In the genomic region with DNA sequence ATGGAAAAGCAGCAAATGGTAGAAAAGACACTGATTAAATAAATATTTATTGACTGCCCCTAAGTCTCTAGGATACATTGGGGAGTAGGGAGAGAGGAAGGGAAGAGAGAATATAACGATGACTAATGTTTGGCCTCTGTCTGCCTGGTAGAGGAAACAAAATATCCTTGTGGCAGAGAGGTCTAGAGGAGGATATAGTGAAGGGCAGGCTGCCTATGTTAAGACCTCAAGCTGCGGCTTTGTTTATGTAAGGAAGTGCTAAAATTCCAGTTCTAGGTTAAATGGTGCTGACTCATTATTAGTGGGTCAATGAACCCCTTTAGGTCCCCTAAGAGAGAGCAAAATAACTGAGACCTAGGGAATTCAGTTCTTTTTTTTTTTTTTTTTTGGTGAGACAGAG, we compare ENCODE assay signal across 18 cellular contexts.
DNase-seq lines count a peak whose midpoint lies in the region; FAIRE-seq and TF ChIP-seq lines count a peak whose summit lies in the region.
"Had no signal": no experiment of that assay in that cellular context is flagged by ENCODE, and none has a peak within 500 bp of the region (broad histone marks: within the 10 kb centered on the region; RNA-seq: fewer than 3 reads in every experiment).

No MANE protein-coding gene starts in this region.

- H3K79me2 ChIP-seq in SK-N-SH (ENCODE audit: insufficient read depth) (no peaks in the 10 kb centered on the region), fibroblast of lung (ENCODE audit: control insufficient read depth, insufficient read depth, low read length) (no peaks in the 10 kb centered on the region), neural progenitor cell (ENCODE audit: low read depth) (no peaks in the 10 kb centered on the region)

- TF ChIP-seq CTCF in SK-N-SH (IDR thresholded peaks at IDR 0.05): no peak
- no peak for TF ChIP-seq CTCF in fibroblast of lung (conservative IDR thresholded peaks at IDR 0.05 in 1 of 2, IDR thresholded peaks at IDR 0.05 in 1 of 2; ENCODE audit: low read depth in 1 of 2, low read length in 2 of 2)
- no peak for TF ChIP-seq CTCF in neural progenitor cell (IDR thresholded peaks at IDR 0.05)
- TF ChIP-seq CTCF in uterus (IDR thresholded peaks at IDR 0.05): no peak

- H3K27ac Mint-ChIP-seq in neural progenitor cell: peak overlapping the region; percentile 53
- H3K27ac Mint-ChIP-seq: activated naive CD8-positive, alpha-beta T cell; B cell; stimulated activated naive B cell treated with anti-CD40 and anti-IgM and Interleukin-4, amounts not matched to agents 10 μg/mL and 1 μg/mL and 100 μg/mL, for 72 hours had no signal

- POLR2A ChIA-PET in SK-N-SH (lab: Yijun Ruan, JAX): no interaction called here

- H2AFZ ChIP-seq in SK-N-SH (ENCODE audit: low read depth): no peak overlapping the region
- no peak overlapping the region for H2AFZ ChIP-seq in fibroblast of lung (ENCODE audit: low read length)
- H2AFZ ChIP-seq in neural progenitor cell (replicated peaks): no peak overlapping the region

- H3K36me3 ChIP-seq in SK-N-SH (replicated peaks in 1 of 2; ENCODE audit: control insufficient read depth in 1 of 2, insufficient read depth in 2 of 2, low read length in 1 of 2) (no peaks in the 10 kb centered on the region), fibroblast of lung (ENCODE audit: control insufficient read depth, insufficient read depth, low read length) (no peaks in the 10 kb centered on the region), neural progenitor cell (no peaks in the 10 kb centered on the region), uterus (no peaks in the 10 kb centered on the region)
- H3K36me3 ChIP-seq: gastroesophageal sphincter had no signal

- H3K27me3 ChIP-seq in SK-N-SH (ENCODE audit: insufficient read depth): no peaks in the 10 kb centered on the region
- H3K27me3 ChIP-seq in fibroblast of lung (ENCODE audit: control insufficient read depth, insufficient read depth, low read length): no peaks in the 10 kb centered on the region
- no peaks in the 10 kb centered on the region for H3K27me3 ChIP-seq in neural progenitor cell
- no peaks in the 10 kb centered on the region for H3K27me3 ChIP-seq in uterus
- H3K27me3 ChIP-seq: gastroesophageal sphincter had no signal

- no peaks in the 10 kb centered on the region for H3K27me3 Mint-ChIP-seq in neural progenitor cell (ENCODE audit: insufficient read depth, low read depth)
- H3K27me3 Mint-ChIP-seq: activated naive CD8-positive, alpha-beta T cell; stimulated activated naive B cell treated with anti-CD40 and anti-IgM and Interleukin-4, amounts not matched to agents 10 μg/mL and 1 μg/mL and 100 μg/mL, for 72 hours had no signal

- H3F3A ChIP-seq in SK-N-SH (replicated peaks; ENCODE audit: insufficient read depth): peaks cover 7% of the 10 kb centered on the region
- no peaks in the 10 kb centered on the region for H3F3A ChIP-seq in neural progenitor cell (ENCODE audit: low read depth)

- CTCF ChIA-PET in SK-N-SH (lab: Yijun Ruan, JAX): no interaction called here

- H3K27ac ChIP-seq in SK-N-SH (ENCODE audit: low read depth in 2 of 2, low read length in 1 of 2): peak overlapping the region in 1 of 2 experiments; percentile 56; a peak in 2 of 4 replicates
- no peak overlapping the region for H3K27ac ChIP-seq in fibroblast of lung (ENCODE audit: insufficient read depth, low read length)
- no peak overlapping the region for H3K27ac ChIP-seq in neural progenitor cell
- no peak overlapping the region for H3K27ac ChIP-seq in uterus
- H3K27ac ChIP-seq in caudate nucleus (ENCODE audit: low read depth, low read length): no peak overlapping the region
- H3K27ac ChIP-seq: coronary artery, gastroesophageal sphincter had no signal

- H3K9ac ChIP-seq in SK-N-SH: no peak overlapping the region
- H3K9ac ChIP-seq in fibroblast of lung (ENCODE audit: insufficient read depth, low read length): no peak overlapping the region
- no peak overlapping the region for H3K9ac ChIP-seq in neural progenitor cell

- TF ChIP-seq EP300 in SK-N-SH (IDR thresholded peaks at IDR 0.05; ENCODE audit: borderline replicate concordance in 1 of 2, low read depth in 1 of 2, low read length in 1 of 2): no peak

- peak; percentile 95 for FAIRE-seq in G401.6 (lab: Jason Lieb, UNC)
- FAIRE-seq: H1, keratinocyte had no signal

- H3K4me2 ChIP-seq in SK-N-SH (no peak overlapping the region), fibroblast of lung (ENCODE audit: extremely low read depth, insufficient read depth, low read length) (no peak overlapping the region), neural progenitor cell (no peak overlapping the region)

- H3K36me3 Mint-ChIP-seq in neural progenitor cell: peaks cover 14% of the 10 kb centered on the region
- H3K36me3 Mint-ChIP-seq: activated naive CD8-positive, alpha-beta T cell; stimulated activated naive B cell treated with anti-CD40 and anti-IgM and Interleukin-4, amounts not matched to agents 10 μg/mL and 1 μg/mL and 100 μg/mL, for 72 hours had no signal

- DNase-seq in SK-N-SH: no peak
- peak; percentile 60 to 78 for DNase-seq in fibroblast of lung (ENCODE audit: low read depth in 2 of 2)
- DNase-seq in neural progenitor cell (ENCODE audit: low spot score): peak; percentile 7
- no peak for DNase-seq in stimulated activated CD4-positive, alpha-beta T cell treated with anti-CD3 and anti-CD28 coated beads, Interleukin-2, amount 100 ng/mL, for 24 hours
- no peak for DNase-seq in uterus
- DNase-seq in stimulated activated CD8-positive, alpha-beta memory T cell treated with anti-CD3 and anti-CD28 coated beads, Interleukin-4, amount 100 ng/mL, for 48 hours: no peak
- DNase-seq in caudate nucleus (lab: John Stamatoyannopoulos, UW): no peak
- DNase-seq: activated CD4-positive, CD25-positive, alpha-beta regulatory T cell; activated T-cell treated with anti-CD3 and anti-CD28 coated beads for 4 hours; stimulated activated CD4-positive, alpha-beta T cell treated with anti-CD3 and anti-CD28 coated beads, Interleukin-4, amount 100 ng/mL, for 24 hours; stimulated activated naive B cell treated with anti-CD40 and anti-IgM and Interleukin-4, amounts not matched to agents 10 μg/mL and 1 μg/mL and 100 μg/mL, for 72 hours had no signal

- intact Hi-C loops in uterus (cut with DNase I; ENCODE audit: low total_unique reads): no loop called here

- H3K4me1 ChIP-seq in SK-N-SH (ENCODE audit: control insufficient read depth in 1 of 2, insufficient read depth in 2 of 2, low read depth in 1 of 2, low read length in 1 of 2) (peaks cover 0 to 5% of the 10 kb centered on the region in 2 experiments; a peak in 1 of 4 replicates), fibroblast of lung (ENCODE audit: control insufficient read depth, extremely low read depth, insufficient read depth, low read length) (no peaks in the 10 kb centered on the region), neural progenitor cell (no peaks in the 10 kb centered on the region), uterus (no peaks in the 10 kb centered on the region)
- H3K4me1 ChIP-seq: gastroesophageal sphincter had no signal

- no peak overlapping the region for H3K4me3 Mint-ChIP-seq in neural progenitor cell
- H3K4me3 Mint-ChIP-seq: activated naive CD8-positive, alpha-beta T cell; B cell; stimulated activated naive B cell treated with anti-CD40 and anti-IgM and Interleukin-4, amounts not matched to agents 10 μg/mL and 1 μg/mL and 100 μg/mL, for 72 hours had no signal

- no peak for TF ChIP-seq POLR2A in uterus (IDR thresholded peaks at IDR 0.05)

- no peaks in the 10 kb centered on the region for H3K9me3 ChIP-seq in SK-N-SH
- no peaks in the 10 kb centered on the region for H3K9me3 ChIP-seq in fibroblast of lung (ENCODE audit: control insufficient read depth, insufficient read depth, low read depth, low read length)
- no peaks in the 10 kb centered on the region for H3K9me3 ChIP-seq in neural progenitor cell (ENCODE audit: low read depth)
- H3K9me3 ChIP-seq in uterus: no peaks in the 10 kb centered on the region
- H3K9me3 ChIP-seq: gastroesophageal sphincter had no signal

- H4K20me1 ChIP-seq in SK-N-SH (ENCODE audit: insufficient read depth) (no peaks in the 10 kb centered on the region), fibroblast of lung (ENCODE audit: control insufficient read depth, extremely low read depth, insufficient read depth, low read length) (no peaks in the 10 kb centered on the region), neural progenitor cell (ENCODE audit: low read depth) (no peaks in the 10 kb centered on the region)

- H3K9me3 Mint-ChIP-seq in neural progenitor cell: peaks cover 9% of the 10 kb centered on the region
- H3K9me3 Mint-ChIP-seq: stimulated activated naive B cell treated with anti-CD40 and anti-IgM and Interleukin-4, amounts not matched to agents 10 μg/mL and 1 μg/mL and 100 μg/mL, for 72 hours had no signal

- H3K9me2 ChIP-seq in SK-N-SH: no peaks in the 10 kb centered on the region

- H3K4me1 Mint-ChIP-seq in neural progenitor cell: peaks cover 15% of the 10 kb centered on the region
- H3K4me1 Mint-ChIP-seq: B cell; stimulated activated naive B cell treated with anti-CD40 and anti-IgM and Interleukin-4, amounts not matched to agents 10 μg/mL and 1 μg/mL and 100 μg/mL, for 72 hours had no signal

- H3K4me3 ChIP-seq in SK-N-SH (ENCODE audit: low read depth in 2 of 2, low read length in 1 of 2) (no peak overlapping the region), fibroblast of lung (replicated peaks in 1 of 4; ENCODE audit: control extremely low read depth in 1 of 4, insufficient read depth in 1 of 4, low read depth in 3 of 4, low read length in 4 of 4) (no peak overlapping the region), neural progenitor cell (no peak overlapping the region), uterus (no peak overlapping the region)
- H3K4me3 ChIP-seq: coronary artery, gastroesophageal sphincter had no signal

- WGBS in SK-N-SH (ENCODE audit: low lambda C conversion rate): 13% methylated on average over 2 of the region's 2 CpGs

- TF ChIP-seq RAD21 in SK-N-SH (IDR thresholded peaks at IDR 0.05; ENCODE audit: low read length): no peak

TF ChIP-seq in SK-N-SH, 30 proteins besides CTCF, POLR2A, EP300 and RAD21:
- TF ChIP-seq FOSL2 (IDR thresholded peaks at IDR 0.05; ENCODE audit: borderline replicate concordance, low read depth): peak; percentile 16; the same call in 1 of the 2 replicates
- TF ChIP-seq RXRA (IDR thresholded peaks at IDR 0.05; ENCODE audit: borderline replicate concordance, low read depth): 0 out of 2 replicates have a peak, but pooled peaks have one; percentile 5
- no peak for TF ChIP-seq JUND (IDR thresholded peaks at IDR 0.05)
- no peak for TF ChIP-seq MXI1 (IDR thresholded peaks at IDR 0.05; ENCODE audit: low read depth, low read length)

Comparison
In these comparisons a context has a peak if more than half of its experiments do, and no peak if none do; other contexts are left out.
1. DNase-seq: peak in fibroblast of lung (2 of 2) and neural progenitor cell (single experiment); none in SK-N-SH (single experiment), stimulated activated CD4-positive, alpha-beta T cell treated with anti-CD3 and anti-CD28 coated beads, Interleukin-2, amount 100 ng/mL, for 24 hours (0 of 2), uterus (0 of 2), stimulated activated CD8-positive, alpha-beta memory T cell treated with anti-CD3 and anti-CD28 coated beads, Interleukin-4, amount 100 ng/mL, for 48 hours (single experiment) and caudate nucleus (0 of 61).